ENCODE assay signal across 13 cellular contexts in genomic region chr13:42056146-42056545, GRCh38.
"Had no signal": no experiment of that assay in that cellular context is flagged by ENCODE, and none has a peak within 500 bp of the region (broad histone marks: within the 10 kb centered on the region; RNA-seq: fewer than 3 reads in every experiment).

No MANE protein-coding gene starts in this region.

- H3K4me1 Mint-ChIP-seq: natural killer cell had no signal

- H3K4me3 ChIP-seq: dorsolateral prefrontal cortex, right atrium auricular region, upper lobe of left lung had no signal

- H3K27me3 Mint-ChIP-seq: activated naive CD4-positive, alpha-beta T cell treated with anti-CD3 and anti-CD28 coated beads, Interleukin-2, amount 50 U/mL, for 24 hours had no signal

- H3K4me3 Mint-ChIP-seq: activated naive CD4-positive, alpha-beta T cell treated with anti-CD3 and anti-CD28 coated beads, Interleukin-2, amount 50 U/mL, for 24 hours; natural killer cell; stimulated activated effector memory CD8-positive, alpha-beta T cell treated with anti-CD3 and anti-CD28 coated beads, Interleukin-12 subunit alpha, Interleukin-12 subunit beta, amount 100 ng/mL, for 72 hours had no signal

- H3K36me3 Mint-ChIP-seq: natural killer cell; stimulated activated effector memory CD8-positive, alpha-beta T cell treated with anti-CD3 and anti-CD28 coated beads, Interleukin-12 subunit alpha, Interleukin-12 subunit beta, amount 100 ng/mL, for 72 hours had no signal

- H3K9me3 Mint-ChIP-seq: natural killer cell had no signal

- H3K27ac ChIP-seq: brain microvascular endothelial cell, dorsolateral prefrontal cortex, right atrium auricular region, WERI-Rb-1 had no signal

- ATAC-seq: esophagus mucosa; left cardiac atrium; natural killer cell; stimulated activated effector memory CD8-positive, alpha-beta T cell treated with anti-CD3 and anti-CD28 coated beads, Interleukin-12 subunit alpha, Interleukin-12 subunit beta, amount 100 ng/mL, for 72 hours had no signal

- DNase-seq: activated CD4-positive, alpha-beta T cell treated with anti-CD3 and anti-CD28 coated beads for 4 hours; brain microvascular endothelial cell; dorsolateral prefrontal cortex; left cardiac atrium; natural killer cell; nucleus accumbens; T-helper 9 cell; upper lobe of left lung; WERI-Rb-1 had no signal

- H3K27ac Mint-ChIP-seq: natural killer cell; stimulated activated effector memory CD8-positive, alpha-beta T cell treated with anti-CD3 and anti-CD28 coated beads, Interleukin-12 subunit alpha, Interleukin-12 subunit beta, amount 100 ng/mL, for 72 hours had no signal
